In the genomic region with DNA sequence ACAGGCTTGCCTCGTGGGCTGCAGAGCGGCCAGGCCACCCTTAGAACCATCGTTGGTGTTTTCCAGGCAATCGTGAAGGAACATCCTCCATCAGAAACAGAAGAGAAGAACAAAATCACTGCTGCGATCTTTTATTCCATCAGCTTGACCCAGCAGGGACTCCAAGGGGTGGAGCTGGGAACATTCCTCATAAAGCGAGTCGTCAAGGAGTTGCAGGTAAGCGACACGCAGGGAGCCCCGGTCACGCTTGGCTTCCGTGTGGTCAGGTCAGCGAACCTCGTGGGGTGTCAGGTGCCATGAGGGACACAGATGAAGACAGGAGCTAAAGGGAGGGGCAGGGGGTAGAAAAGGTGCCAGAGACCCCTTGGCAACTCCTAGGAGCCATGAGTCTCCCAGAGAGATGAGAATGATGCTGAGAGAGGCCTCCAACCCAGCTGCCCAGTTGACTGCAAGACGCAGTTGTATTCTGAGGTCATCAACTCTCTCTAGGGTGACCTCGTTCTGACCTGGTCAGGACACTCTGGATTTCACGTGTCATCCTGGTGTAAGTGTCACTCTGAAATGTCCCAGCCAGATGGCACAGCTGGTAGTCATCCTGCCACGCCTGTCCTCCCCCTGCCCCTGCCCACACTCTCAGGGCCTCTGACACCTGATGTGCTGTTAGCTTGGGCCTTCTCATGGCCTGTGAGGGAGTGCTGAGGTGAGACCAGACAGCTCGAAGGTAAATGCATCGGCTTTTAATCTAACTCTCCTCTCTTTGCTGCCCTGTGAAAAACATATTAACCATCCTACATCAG, we compare ENCODE assay signal across 20 cellular contexts. TPM values are rescaled to one million over a fixed set of nuclear protein-coding genes. Genes with fewer than 3 reads are reported as not detected.
DNase-seq lines count a peak whose midpoint lies in the region; TF ChIP-seq lines count a peak whose summit lies in the region.
"Had no signal": no experiment of that assay in that cellular context is flagged by ENCODE, and none has a peak within 500 bp of the region (broad histone marks: within the 10 kb centered on the region; RNA-seq: fewer than 3 reads in every experiment).

No MANE protein-coding gene starts in this region.

- TF ChIP-seq RAD21 in Ishikawa (IDR thresholded peaks at IDR 0.05; ENCODE audit: low read depth), result no peak

- H3K36me3 ChIP-seq in esophagus muscularis mucosa, result peaks cover 71 to 100% (median 85%) of the 10 kb centered on the region in 4 donors
- H3K36me3 ChIP-seq in sigmoid colon, result peaks cover 37 to 92% (median 59%) of the 10 kb centered on the region in 4 donors
- H3K36me3 ChIP-seq: uterus had no signal

- TF ChIP-seq POLR2A in esophagus muscularis mucosa (IDR thresholded peaks at IDR 0.05; ENCODE audit: low read depth), result no peak
- TF ChIP-seq POLR2A in sigmoid colon (IDR thresholded peaks at IDR 0.05), result no peak

- no peak for DNase-seq in esophagus muscularis mucosa (ENCODE audit: extremely low spot score)
- peak; percentile 63 for DNase-seq in kidney tubule cell (ENCODE audit: low spot score)
- DNase-seq in sigmoid colon, result peak; percentile 36
- no peak for DNase-seq in dermis blood vessel endothelial cell
- no peak for DNase-seq in Kasumi-1 (lab: John Stamatoyannopoulos, UW)
- DNase-seq in posterior cingulate gyrus, result no peak
- no peak for DNase-seq in NCI-H1105 treated with DMSO at 0.1 percent for 48 hours (lab: John Stamatoyannopoulos, UW)
- DNase-seq: activated CD4-positive, CD25-positive, alpha-beta regulatory T cell treated with anti-CD3 and anti-CD28 coated beads, Interleukin-2, amount 50 U/mL, for 72 hours; activated naive CD8-positive, alpha-beta T cell treated with anti-CD3 and anti-CD28 coated beads, Interleukin-2, amount 50 U/mL, for 24 hours; cortex of kidney; naive thymus-derived CD8-positive, alpha-beta T cell; NCI-H187 treated with DMSO at 0.1 percent for 48 hours; NCI-H2227 treated with DMSO at 0.1 percent for 48 hours; SK-N-SH; T-helper 9 cell; uterus had no signal

- TF ChIP-seq EP300 in Ishikawa (IDR thresholded peaks at IDR 0.05; ENCODE audit: borderline replicate concordance), result no peak
- TF ChIP-seq EP300 in esophagus muscularis mucosa (IDR thresholded peaks at IDR 0.05), result no peak
- no peak for TF ChIP-seq EP300 in sigmoid colon (IDR thresholded peaks at IDR 0.05)

- H3K27ac ChIP-seq in esophagus muscularis mucosa (replicated peaks in 1 of 4), result peak overlapping the region; percentile 59 to 82 (median 76)
- H3K27ac ChIP-seq in sigmoid colon, result peak overlapping the region in 1 of 4 donors; percentile 68
- H3K27ac ChIP-seq: C4-2B, uterus had no signal

- H3K9me3 ChIP-seq in esophagus muscularis mucosa, result no peaks in the 10 kb centered on the region
- no peaks in the 10 kb centered on the region for H3K9me3 ChIP-seq in sigmoid colon
- H3K9me3 ChIP-seq: SK-N-SH, uterus had no signal

- H3K4me1 ChIP-seq in esophagus muscularis mucosa (peaks cover 15 to 26% (median 21%) of the 10 kb centered on the region in 4 donors), sigmoid colon (no peaks in the 10 kb centered on the region)
- H3K4me1 ChIP-seq: uterus had no signal

- WGBS in esophagus muscularis mucosa, result 86% methylated on average over 18 of the region's 20 CpGs
- 93% methylated on average over 20 of the region's 20 CpGs for WGBS in sigmoid colon, 2 donors

- no peak for TF ChIP-seq CTCF in esophagus muscularis mucosa (IDR thresholded peaks at IDR 0.05)
- TF ChIP-seq CTCF in sigmoid colon (IDR thresholded peaks at IDR 0.05), result no peak

- intact Hi-C loops in esophagus muscularis mucosa (cut with DNase I) (no loop called here), sigmoid colon (cut with DNase I) (no loop called here), posterior cingulate gyrus (cut with DNase I) (no loop called here)

- H3K27me3 ChIP-seq in esophagus muscularis mucosa (no peaks in the 10 kb centered on the region), sigmoid colon (no peaks in the 10 kb centered on the region)
- H3K27me3 ChIP-seq: uterus had no signal

- H3K4me3 ChIP-seq in esophagus muscularis mucosa (no peak overlapping the region), sigmoid colon (no peak overlapping the region)
- H3K4me3 ChIP-seq: uterus had no signal

TF ChIP-seq in Ishikawa, 13 proteins besides CTCF, POLR2A, EP300 and RAD21:
- TF ChIP-seq EGR1 (IDR thresholded peaks at IDR 0.05) (no peak), MAX (IDR thresholded peaks at IDR 0.05) (peak; percentile 36; the same call in 1 of the 2 replicates)
TF ChIP-seq in Ishikawa: peak in this region for 1.

RNA-seq across cellular contexts. Expression of gene MLYCD, which starts 13.4 kb away (rescaled TPM):
- total RNA-seq in esophagus muscularis mucosa, result 10 to 100 TPM in 2 of 4 donors, 1 to 10 TPM in 2; 9.6 to 15.8 (median 12.3) TPM
- 10 to 100 TPM in 3 of 4 donors, 1 to 10 TPM in 1; 9.3 to 16.3 (median 10.8) TPM for total RNA-seq in sigmoid colon
- polyA plus RNA-seq in sigmoid colon, result 1 to 10 TPM; 1.8 to 5.4 (median 3.0) TPM
- total RNA-seq in dermis blood vessel endothelial cell, result 2.6 and 5.6 TPM in 2 replicates

RNA-seq across cellular contexts. Expression of gene OSGIN1, which starts 40.7 kb away (rescaled TPM):
- total RNA-seq in esophagus muscularis mucosa (10 to 100 TPM in 3 of 4 donors, 1 to 10 TPM in 1; 7.1 to 17.6 (median 13.8) TPM), sigmoid colon (1 to 10 TPM; 3.6 to 5.4 (median 4.3) TPM), dermis blood vessel endothelial cell (0.68 and 1.4 TPM in 2 replicates)
- 1 to 10 TPM; 6.6 to 9.9 (median 8.1) TPM for polyA plus RNA-seq in sigmoid colon

RNA-seq across cellular contexts. Expression of gene NECAB2, which starts 55.7 kb away (rescaled TPM):
- not detected for total RNA-seq in esophagus muscularis mucosa
- total RNA-seq in sigmoid colon, result 1 to 10 TPM in 2 of 4 donors, not detected in 2; 1.8 to 3.1 TPM
- polyA plus RNA-seq in sigmoid colon, result under 1 TPM in 1 of 3 donors, not detected in 2; 0.34 TPM
- not detected in 2 replicates for total RNA-seq in dermis blood vessel endothelial cell
- total RNA-seq: lung microvascular endothelial cell; naive thymus-derived CD8-positive, alpha-beta T cell had no signal
- polyA plus RNA-seq: IgD-negative memory B cell; naive thymus-derived CD8-positive, alpha-beta T cell had no signal

Comparison
In these comparisons a context has a peak if more than half of its experiments do, and no peak if none do; other contexts are left out.
1. DNase-seq: peak in kidney tubule cell (single experiment) and sigmoid colon (single experiment); none in esophagus muscularis mucosa (single experiment), dermis blood vessel endothelial cell (single experiment), Kasumi-1 (0 of 2), posterior cingulate gyrus (0 of 10) and NCI-H1105 treated with DMSO at 0.1 percent for 48 hours (single experiment).